In the genomic region with DNA sequence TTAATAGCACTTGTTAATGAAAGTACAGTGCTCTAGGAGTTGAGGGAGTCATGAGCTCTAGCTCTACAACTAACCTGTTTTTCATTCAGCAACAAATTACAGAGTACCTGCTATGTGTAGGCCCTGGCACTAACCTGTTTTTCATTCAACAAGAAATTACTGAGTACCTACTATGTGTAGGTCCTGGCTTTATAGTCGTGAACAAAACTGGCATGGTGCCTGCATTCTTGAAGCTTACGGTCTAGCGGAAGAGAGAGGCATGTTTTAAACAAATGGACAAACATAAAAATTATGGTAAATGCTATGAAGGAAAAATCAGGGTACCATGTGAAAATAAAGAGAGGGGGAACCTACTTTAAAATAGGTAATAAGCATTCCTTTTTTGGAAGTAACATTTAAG, we compare ENCODE assay signal across 12 cellular contexts. TPM values are rescaled to one million over a fixed set of nuclear protein-coding genes. Genes with fewer than 3 reads are reported as not detected.
DNase-seq lines count a peak whose midpoint lies in the region; ATAC-seq, FAIRE-seq and TF ChIP-seq lines count a peak whose summit lies in the region.
"Had no signal": no experiment of that assay in that cellular context is flagged by ENCODE, and none has a peak within 500 bp of the region (broad histone marks: within the 10 kb centered on the region; RNA-seq: fewer than 3 reads in every experiment).

No MANE protein-coding gene starts in this region.

- peak overlapping the region; percentile 75 for H3K4me3 ChIP-seq in GM23338
- H3K4me3 ChIP-seq in PC-9 = peak overlapping the region; percentile 99; the same call in 1 of the 2 replicates
- peak overlapping the region in 1 of 3 experiments; percentile 93 for H3K4me3 ChIP-seq in endothelial cell of umbilical vein (replicated peaks in 1 of 3; ENCODE audit: insufficient read depth in 1 of 3, low read depth in 1 of 3, low read length in 3 of 3)
- peak overlapping the region; percentile 96 for H3K4me3 ChIP-seq in psoas muscle

- H3K27ac Mint-ChIP-seq in GM23338 = peak overlapping the region; percentile 76

- H3K36me3 ChIP-seq in GM23338 (ENCODE audit: insufficient read depth) (peaks cover 30% of the 10 kb centered on the region), PC-9 (ENCODE audit: low read depth) (peaks cover 38% of the 10 kb centered on the region), endothelial cell of umbilical vein (ENCODE audit: control insufficient read depth in 2 of 2, extremely low read depth in 1 of 2, insufficient read depth in 2 of 2, low read length in 2 of 2) (peaks cover 8 to 12% of the 10 kb centered on the region in 2 experiments), psoas muscle (ENCODE audit: insufficient read depth in 1 of 2, low read depth in 1 of 2) (peaks cover 6 to 42% of the 10 kb centered on the region in 2 donors)

- TF ChIP-seq POLR2A in endothelial cell of umbilical vein (IDR thresholded peaks at IDR 0.05; ENCODE audit: low read depth, low read length) = no peak

- intact Hi-C loops in PC-9 (cut with micrococcal nuclease; ENCODE audit: unreplicated experiment) = no loop called here
- intact Hi-C loops in endothelial cell of umbilical vein (cut with micrococcal nuclease) = no loop called here
- intact Hi-C loops in psoas muscle (cut with DNase I) = no loop called here

- peaks cover 4% of the 10 kb centered on the region; the same call in 1 of the 3 replicates for H3K9me3 Mint-ChIP-seq in GM23338

- no peaks in the 10 kb centered on the region for H3K9me1 ChIP-seq in endothelial cell of umbilical vein (replicated peaks; ENCODE audit: control insufficient read depth, extremely low read depth, insufficient read depth, low read length)

- peak overlapping the region; percentile 99 for H3K4me3 Mint-ChIP-seq in GM23338

- H2AFZ ChIP-seq in GM23338 (no peak overlapping the region), PC-9 (no peak overlapping the region), endothelial cell of umbilical vein (ENCODE audit: low read depth, low read length) (no peak overlapping the region)

- ATAC-seq in GM23338 (no peak), psoas muscle (no peak), GM21529 (IDR thresholded peaks at IDR 0.05; ENCODE audit: unreplicated experiment) (no peak)

- H3K4me1 ChIP-seq in GM23338 (ENCODE audit: insufficient read depth) (peaks cover 32% of the 10 kb centered on the region), PC-9 (replicated peaks; ENCODE audit: insufficient read depth) (peaks cover 33% of the 10 kb centered on the region), endothelial cell of umbilical vein (ENCODE audit: control insufficient read depth, extremely low read depth, insufficient read depth, low read length) (peaks cover 25% of the 10 kb centered on the region), psoas muscle (peaks cover 42% of the 10 kb centered on the region)

- peaks cover 83% of the 10 kb centered on the region for H3K79me2 ChIP-seq in GM23338 (replicated peaks; ENCODE audit: insufficient read depth)
- peaks cover 78% of the 10 kb centered on the region for H3K79me2 ChIP-seq in PC-9 (ENCODE audit: low read depth)
- H3K79me2 ChIP-seq in endothelial cell of umbilical vein (ENCODE audit: control insufficient read depth, insufficient read depth, low read length) = peaks cover 67% of the 10 kb centered on the region

- no peak for FAIRE-seq in endothelial cell of umbilical vein (lab: Jason Lieb, UNC)
- FAIRE-seq in HTR-8/SVneo (lab: Jason Lieb, UNC) = no peak
- FAIRE-seq: GM18507, urothelium cell line had no signal

- H3K27ac ChIP-seq in GM23338 (ENCODE audit: low read depth) = peak overlapping the region; percentile 21; the same call in 1 of the 2 replicates
- H3K27ac ChIP-seq in PC-9 = no peak overlapping the region
- H3K27ac ChIP-seq in endothelial cell of umbilical vein (ENCODE audit: insufficient read depth, low read depth, low read length) = no peak overlapping the region
- peak overlapping the region; percentile 99 for H3K27ac ChIP-seq in psoas muscle

- peaks cover 71% of the 10 kb centered on the region for H3K36me3 Mint-ChIP-seq in GM23338 (ENCODE audit: low read depth)

- dilution Hi-C loops in endothelial cell of umbilical vein (cut with MboI; ENCODE audit: extremely low pct_ligation_motif_present, low sequenced_read_pairs) = no loop called here

- H4K20me1 ChIP-seq in GM23338 (replicated peaks; ENCODE audit: insufficient read depth) = peaks cover 7% of the 10 kb centered on the region
- H4K20me1 ChIP-seq in PC-9 (ENCODE audit: insufficient read depth) = peaks cover 21% of the 10 kb centered on the region
- H4K20me1 ChIP-seq in endothelial cell of umbilical vein (replicated peaks; ENCODE audit: control insufficient read depth, extremely low read depth, insufficient read depth, low read length) = no peaks in the 10 kb centered on the region

- WGBS in psoas muscle, 3 donors = 48 to 60% (median 50%) methylated on average over 3 of the region's 3 CpGs

- peaks cover 23% of the 10 kb centered on the region for H3K4me1 Mint-ChIP-seq in GM23338

- H3K27me3 ChIP-seq in GM23338 (ENCODE audit: insufficient read depth) (no peaks in the 10 kb centered on the region), PC-9 (ENCODE audit: insufficient read depth, low read depth) (no peaks in the 10 kb centered on the region), endothelial cell of umbilical vein (ENCODE audit: control insufficient read depth in 2 of 2, insufficient read depth in 2 of 2, low read length in 2 of 2) (no peaks in the 10 kb centered on the region), psoas muscle (ENCODE audit: insufficient read depth in 3 of 3, low read length in 2 of 3) (no peaks in the 10 kb centered on the region)
- H3K27me3 ChIP-seq: sigmoid colon had no signal

- peak overlapping the region; percentile 94 for H3K4me2 ChIP-seq in GM23338
- H3K4me2 ChIP-seq in PC-9 = peak overlapping the region; percentile 100
- peak overlapping the region; percentile 93 for H3K4me2 ChIP-seq in endothelial cell of umbilical vein (ENCODE audit: insufficient read depth, low read length)

- no peaks in the 10 kb centered on the region for H3K9me2 ChIP-seq in GM23338 (ENCODE audit: insufficient read depth)
- H3K9me2 ChIP-seq in PC-9 (ENCODE audit: insufficient read depth) = no peaks in the 10 kb centered on the region

- CTCF ChIA-PET in PC-9 (lab: Charles Lee) = no interaction called here
- CTCF ChIA-PET in endothelial cell of umbilical vein (lab: Charles Lee) = interaction anchor here (1.2 to 2.4 kb wide), 5 partner anchors 8 to 116 kb away, joined by 3 to 25 read pairs (median 4); partner anchors contain the start of gene HAX1

- POLR2A ChIA-PET in PC-9 (lab: Charles Lee; ENCODE audit: unreplicated experiment) = interaction anchor here (0.6 kb wide), 1 partner anchor 227 kb away, joined by 3 read pairs; no protein-coding TSS in a partner anchor
- POLR2A ChIA-PET in endothelial cell of umbilical vein (lab: Charles Lee) = no interaction called here

- BruUV-seq in PC-9 (replicated peaks; lab: Mats Ljungman, UMichigan) = no TSS peak
- BruUV-seq in endothelial cell of umbilical vein (replicated peaks; lab: Mats Ljungman, UMichigan) = no TSS peak

- peaks cover 16% of the 10 kb centered on the region for H3K27me3 Mint-ChIP-seq in GM23338 (ENCODE audit: insufficient read depth, low read depth, poor library complexity)

- DNase-seq in GM23338 (ENCODE audit: low spot score) (no peak), PC-9 (no peak), endothelial cell of umbilical vein (ENCODE audit: low read depth, low spot score) (no peak), psoas muscle (no peak), MV-4-11 (lab: John Stamatoyannopoulos, UW) (no peak), HTR-8/SVneo (ENCODE audit: insufficient read length, low spot score) (no peak), NAMALWA (ENCODE audit: low spot score) (no peak)
- DNase-seq: sigmoid colon had no signal

- H3K9me3 ChIP-seq in PC-9 (ENCODE audit: insufficient read depth, low read depth) (no peaks in the 10 kb centered on the region), endothelial cell of umbilical vein (replicated peaks; ENCODE audit: control insufficient read depth, insufficient read depth, low read length) (no peaks in the 10 kb centered on the region), psoas muscle (no peaks in the 10 kb centered on the region)
- H3K9me3 ChIP-seq: sigmoid colon had no signal

- H3F3A ChIP-seq in GM23338 (replicated peaks; ENCODE audit: low read depth) (peaks cover 15% of the 10 kb centered on the region; the same call in 1 of the 2 replicates), PC-9 (ENCODE audit: insufficient read depth, low read depth) (peaks cover 21% of the 10 kb centered on the region)

- H3K9ac ChIP-seq in endothelial cell of umbilical vein (replicated peaks; ENCODE audit: extremely low read depth, insufficient read depth, low read length) = no peak overlapping the region

- TF ChIP-seq CTCF in GM23338 (conservative IDR thresholded peaks at IDR 0.05; ENCODE audit: low read depth in 2 of 2) = no peak
- no peak for TF ChIP-seq CTCF in PC-9 (conservative IDR thresholded peaks at IDR 0.05)
- no peak for TF ChIP-seq CTCF in endothelial cell of umbilical vein (IDR thresholded peaks at IDR 0.05; ENCODE audit: extremely low read depth in 1 of 2, insufficient read depth in 1 of 2, low read depth in 1 of 2, low read length in 2 of 2)
- no peak for TF ChIP-seq CTCF in psoas muscle (IDR thresholded peaks at IDR 0.05)

RNA-seq across cellular contexts. Expression of gene UBAP2L, which starts 2.2 kb away (rescaled TPM):
- 157 and 164 TPM in 2 replicates for total RNA-seq in GM23338 (2014; rRNA removed; shearing (Covaris generic))
- 94.9 and 98.5 TPM in 2 replicates for polyA plus RNA-seq in GM23338 (2016; fragmentation: Nextera tagmentation; extraction: Ambion mirVana)
- total RNA-seq in PC-9 (2021) = 101 and 157 TPM in 2 replicates
- 229 and 235 TPM in 2 replicates for total RNA-seq in endothelial cell of umbilical vein
- 280 and 323 TPM in 2 replicates for polyA plus RNA-seq in endothelial cell of umbilical vein
- polyA plus RNA-seq in endothelial cell of umbilical vein (2011; cell fraction: cytosol; rRNA removed) = 109 and 127 TPM in 2 replicates
- 442 and 476 TPM in 2 replicates for polyA plus RNA-seq in endothelial cell of umbilical vein (2011; cell fraction: nucleus; rRNA removed)
- 123 and 166 TPM in 2 replicates for polyA plus RNA-seq in endothelial cell of umbilical vein (2012)
- 366 and 370 TPM in 2 replicates for polyA minus RNA-seq in endothelial cell of umbilical vein
- 60.5 TPM for polyA minus RNA-seq in endothelial cell of umbilical vein (2011; cell fraction: cytosol; rRNA and poly(A)+ RNA removed)
- polyA minus RNA-seq in endothelial cell of umbilical vein (2011; cell fraction: nucleus; rRNA and poly(A)+ RNA removed) = 247 and 358 TPM in 2 replicates
- total RNA-seq in psoas muscle = 100 to 1,000 TPM in 1 of 4 donors, 10 to 100 TPM in 3; 83.9 to 121 (median 87.5) TPM
- 10 to 100 TPM; 45.8 to 92.0 (median 81.9) TPM for polyA plus RNA-seq in psoas muscle

RNA-seq across cellular contexts. Expression of gene CFAP141, which starts 12.4 kb away (rescaled TPM):
- not detected in 2 replicates for total RNA-seq in GM23338 (2014; rRNA removed; shearing (Covaris generic))
- polyA plus RNA-seq in GM23338 (2016; fragmentation: Nextera tagmentation; extraction: Ambion mirVana) (not detected in 2 replicates), endothelial cell of umbilical vein (not detected in 2 replicates), psoas muscle (not detected)
- total RNA-seq in PC-9 (2021) (not detected in 2 replicates), endothelial cell of umbilical vein (not detected in 2 replicates), psoas muscle (not detected)
- 0.41 TPM in 1 of 2 replicates, not detected in the other for polyA plus RNA-seq in endothelial cell of umbilical vein (2011; cell fraction: cytosol; rRNA removed)
- polyA plus RNA-seq in endothelial cell of umbilical vein (2011; cell fraction: nucleus; rRNA removed) = not detected in 2 replicates
- polyA plus RNA-seq in endothelial cell of umbilical vein (2012) = not detected in 2 replicates
- not detected in 2 replicates for polyA minus RNA-seq in endothelial cell of umbilical vein
- not detected for polyA minus RNA-seq in endothelial cell of umbilical vein (2011; cell fraction: cytosol; rRNA and poly(A)+ RNA removed)
- polyA minus RNA-seq in endothelial cell of umbilical vein (2011; cell fraction: nucleus; rRNA and poly(A)+ RNA removed) = not detected in 2 replicates
- total RNA-seq: NCI-H460, sigmoid colon had no signal
- polyA plus RNA-seq: sigmoid colon had no signal

RNA-seq across cellular contexts. Expression of gene TPM3, which starts 26.6 kb away (rescaled TPM):
- 685 and 747 TPM in 2 replicates for total RNA-seq in GM23338 (2014; rRNA removed; shearing (Covaris generic))
- 502 and 544 TPM in 2 replicates for polyA plus RNA-seq in GM23338 (2016; fragmentation: Nextera tagmentation; extraction: Ambion mirVana)
- 375 and 491 TPM in 2 replicates for total RNA-seq in PC-9 (2021)
- total RNA-seq in endothelial cell of umbilical vein = 924 and 927 TPM in 2 replicates
- polyA plus RNA-seq in endothelial cell of umbilical vein = 318 and 395 TPM in 2 replicates
- polyA plus RNA-seq in endothelial cell of umbilical vein (2011; cell fraction: cytosol; rRNA removed) = 562 and 745 TPM in 2 replicates
- 337 and 551 TPM in 2 replicates for polyA plus RNA-seq in endothelial cell of umbilical vein (2011; cell fraction: nucleus; rRNA removed)
- polyA plus RNA-seq in endothelial cell of umbilical vein (2012) = 684 and 993 TPM in 2 replicates
- polyA minus RNA-seq in endothelial cell of umbilical vein = 233 and 252 TPM in 2 replicates
- polyA minus RNA-seq in endothelial cell of umbilical vein (2011; cell fraction: cytosol; rRNA and poly(A)+ RNA removed) = 118 TPM
- polyA minus RNA-seq in endothelial cell of umbilical vein (2011; cell fraction: nucleus; rRNA and poly(A)+ RNA removed) = 96.0 and 101 TPM in 2 replicates
- 1,000 to 10,000 TPM; 2,192 to 3,898 (median 3,031) TPM for total RNA-seq in psoas muscle
- polyA plus RNA-seq in psoas muscle = 1,000 to 10,000 TPM; 1,778 to 2,728 (median 2,516) TPM

RNA-seq across cellular contexts. Expression of gene HAX1, which starts 53.9 kb away (rescaled TPM):
- 72.0 and 73.2 TPM in 2 replicates for total RNA-seq in GM23338 (2014; rRNA removed; shearing (Covaris generic))
- polyA plus RNA-seq in GM23338 (2016; fragmentation: Nextera tagmentation; extraction: Ambion mirVana) (92.0 and 92.5 TPM in 2 replicates), endothelial cell of umbilical vein (95.3 and 101 TPM in 2 replicates), psoas muscle (100 to 1,000 TPM; 110 to 154 (median 143) TPM)
- total RNA-seq in PC-9 (2021) (89.7 and 92.3 TPM in 2 replicates), endothelial cell of umbilical vein (69.1 and 78.4 TPM in 2 replicates), psoas muscle (100 to 1,000 TPM; 122 to 148 (median 136) TPM)
- polyA plus RNA-seq in endothelial cell of umbilical vein (2011; cell fraction: cytosol; rRNA removed) = 103 and 114 TPM in 2 replicates
- 72.9 and 74.7 TPM in 2 replicates for polyA plus RNA-seq in endothelial cell of umbilical vein (2011; cell fraction: nucleus; rRNA removed)
- polyA plus RNA-seq in endothelial cell of umbilical vein (2012) = 69.5 and 92.0 TPM in 2 replicates
- 64.1 and 64.4 TPM in 2 replicates for polyA minus RNA-seq in endothelial cell of umbilical vein
- 79.9 TPM for polyA minus RNA-seq in endothelial cell of umbilical vein (2011; cell fraction: cytosol; rRNA and poly(A)+ RNA removed)
- polyA minus RNA-seq in endothelial cell of umbilical vein (2011; cell fraction: nucleus; rRNA and poly(A)+ RNA removed) = 9.9 and 20.2 TPM in 2 replicates

Comparison
In these comparisons a context has a peak if more than half of its experiments do, and no peak if none do; other contexts are left out.
1. H3K27ac ChIP-seq: peak in GM23338 (single experiment) and psoas muscle (single experiment); none in PC-9 (single experiment) and endothelial cell of umbilical vein (single experiment).
2. Peak in every context shown above with its lines, with median percentiles within 50 percentile points of each other: H3K4me2 ChIP-seq.